8 cellular contexts compared by ENCODE assay signal in genomic region chr12:110109037-110109836, GRCh38. TPM values are rescaled to one million over a fixed set of nuclear protein-coding genes. Genes with fewer than 3 reads are reported as not detected.
DNase-seq lines count a peak whose midpoint lies in the region; ATAC-seq and TF ChIP-seq lines count a peak whose summit lies in the region.

No MANE protein-coding gene starts in this region.

- no peaks in the 10 kb centered on the region for H3K27me3 Mint-ChIP-seq in neural crest cell (ENCODE audit: low read depth)
- peaks cover 48% of the 10 kb centered on the region for H3K27me3 Mint-ChIP-seq in activated naive CD4-positive, alpha-beta T cell treated with anti-CD3 and anti-CD28 coated beads, Interleukin-2, amount 10 ng/mL, durations not matched to agents 7 days and 5 days

- 0 out of 2 replicates have a peak, but pooled peaks cover 3% of the 10 kb centered on the region for H3K4me1 ChIP-seq in PC-9 (replicated peaks; ENCODE audit: insufficient read depth)
- peaks cover 21% of the 10 kb centered on the region for H3K4me1 ChIP-seq in fibroblast of lung (ENCODE audit: control insufficient read depth, extremely low read depth, insufficient read depth, low read length)

- H3K4me1 Mint-ChIP-seq in neural crest cell: peaks cover 19% of the 10 kb centered on the region
- no peaks in the 10 kb centered on the region for H3K4me1 Mint-ChIP-seq in activated naive CD4-positive, alpha-beta T cell treated with anti-CD3 and anti-CD28 coated beads, Interleukin-2, amount 10 ng/mL, durations not matched to agents 7 days and 5 days

- no peaks in the 10 kb centered on the region for H3F3A ChIP-seq in PC-9 (ENCODE audit: insufficient read depth, low read depth)

- no TSS peak for BruUV-seq in PC-9 (replicated peaks; lab: Mats Ljungman, UMichigan)

- H3K9me3 ChIP-seq in PC-9 (ENCODE audit: insufficient read depth, low read depth): no peaks in the 10 kb centered on the region
- H3K9me3 ChIP-seq in fibroblast of lung (ENCODE audit: control insufficient read depth, insufficient read depth, low read depth, low read length): no peaks in the 10 kb centered on the region

- intact Hi-C loops in PC-9 (cut with micrococcal nuclease; ENCODE audit: unreplicated experiment): no loop called here

- H3K4me3 Mint-ChIP-seq in neural crest cell: no peak overlapping the region
- no peak overlapping the region for H3K4me3 Mint-ChIP-seq in activated naive CD4-positive, alpha-beta T cell treated with anti-CD3 and anti-CD28 coated beads, Interleukin-2, amount 10 ng/mL, durations not matched to agents 7 days and 5 days

- H3K36me3 Mint-ChIP-seq in neural crest cell (ENCODE audit: low read depth): no peaks in the 10 kb centered on the region
- H3K36me3 Mint-ChIP-seq in activated naive CD4-positive, alpha-beta T cell treated with anti-CD3 and anti-CD28 coated beads, Interleukin-2, amount 10 ng/mL, durations not matched to agents 7 days and 5 days: no peaks in the 10 kb centered on the region

- CTCF ChIA-PET in BJ (lab: Yijun Ruan, JAX) (interaction anchor here (0.6 to 1.8 kb wide), 4 partner anchors 8 to 319 kb away, joined by 3 to 4 read pairs (median 3); no protein-coding TSS in a partner anchor), PC-9 (lab: Charles Lee) (no interaction called here)
- CTCF ChIA-PET in activated naive CD4-positive, alpha-beta T cell treated with anti-CD3 and anti-CD28 coated beads, Interleukin-2, amount 10 ng/mL, durations not matched to agents 7 days and 5 days (lab: Charles Lee): no interaction called here

- DNase-seq in BJ (ENCODE audit: low read depth): peak; percentile 100
- peak in 1 of 2 experiments; percentile 33 for DNase-seq in PC-9
- DNase-seq in fibroblast of lung (ENCODE audit: low read depth in 2 of 2): peak; percentile 100
- DNase-seq in neural crest cell (ENCODE audit: low read depth, low spot score): no peak
- no peak for DNase-seq in activated naive CD4-positive, alpha-beta T cell treated with anti-CD3 and anti-CD28 coated beads, Interleukin-2, amount 10 ng/mL, durations not matched to agents 7 days and 5 days
- DNase-seq in 8988T: no peak

- H4K20me1 ChIP-seq in PC-9 (ENCODE audit: insufficient read depth): no peaks in the 10 kb centered on the region
- no peaks in the 10 kb centered on the region for H4K20me1 ChIP-seq in fibroblast of lung (ENCODE audit: control insufficient read depth, extremely low read depth, insufficient read depth, low read length)

- no peaks in the 10 kb centered on the region for H3K9me3 Mint-ChIP-seq in neural crest cell
- no peaks in the 10 kb centered on the region for H3K9me3 Mint-ChIP-seq in activated naive CD4-positive, alpha-beta T cell treated with anti-CD3 and anti-CD28 coated beads, Interleukin-2, amount 10 ng/mL, durations not matched to agents 7 days and 5 days

- H3K27me3 ChIP-seq in BJ (ENCODE audit: control insufficient read depth, insufficient read depth, low read length) (no peaks in the 10 kb centered on the region), PC-9 (ENCODE audit: insufficient read depth, low read depth) (no peaks in the 10 kb centered on the region), fibroblast of lung (ENCODE audit: control insufficient read depth, insufficient read depth, low read length) (no peaks in the 10 kb centered on the region)

- H3K79me2 ChIP-seq in PC-9 (ENCODE audit: low read depth) (no peaks in the 10 kb centered on the region), fibroblast of lung (ENCODE audit: control insufficient read depth, insufficient read depth, low read length) (no peaks in the 10 kb centered on the region)

- ATAC-seq in GM21576 (IDR thresholded peaks at IDR 0.05; ENCODE audit: unreplicated experiment): no peak
- ATAC-seq in HG03139 (IDR thresholded peaks at IDR 0.05; ENCODE audit: unreplicated experiment): no peak

- peak overlapping the region; percentile 55 for H3K9ac ChIP-seq in fibroblast of lung (ENCODE audit: insufficient read depth, low read length)

- H3K4me2 ChIP-seq in PC-9 (no peak overlapping the region), fibroblast of lung (ENCODE audit: extremely low read depth, insufficient read depth, low read length) (peak overlapping the region; percentile 93)

- no peak overlapping the region for H3K4me3 ChIP-seq in BJ (ENCODE audit: low read depth, low read length)
- no peak overlapping the region for H3K4me3 ChIP-seq in PC-9
- peak overlapping the region in 3 of 4 experiments; percentile 21 to 38 (median 22) for H3K4me3 ChIP-seq in fibroblast of lung (replicated peaks in 1 of 4; ENCODE audit: control extremely low read depth in 1 of 4, insufficient read depth in 1 of 4, low read depth in 3 of 4, low read length in 4 of 4)

- H2AFZ ChIP-seq in PC-9: no peak overlapping the region
- H2AFZ ChIP-seq in fibroblast of lung (ENCODE audit: low read length): peak overlapping the region; percentile 6

- H3K27ac ChIP-seq in PC-9 (no peak overlapping the region), fibroblast of lung (ENCODE audit: insufficient read depth, low read length) (peak overlapping the region; percentile 90)

- POLR2A ChIA-PET in BJ (lab: Charles Lee): interaction anchor here (1.0 kb wide), 1 partner anchor 175 kb away, joined by 4 read pairs; no protein-coding TSS in a partner anchor
- POLR2A ChIA-PET in PC-9 (lab: Charles Lee; ENCODE audit: unreplicated experiment): no interaction called here

- H3K36me3 ChIP-seq in BJ (ENCODE audit: control insufficient read depth, insufficient read depth, low read length): no peaks in the 10 kb centered on the region
- no peaks in the 10 kb centered on the region for H3K36me3 ChIP-seq in PC-9 (ENCODE audit: low read depth)
- no peaks in the 10 kb centered on the region for H3K36me3 ChIP-seq in fibroblast of lung (ENCODE audit: control insufficient read depth, insufficient read depth, low read length)

- no peaks in the 10 kb centered on the region for H3K9me2 ChIP-seq in PC-9 (ENCODE audit: insufficient read depth)

- peak overlapping the region; percentile 92 for H3K27ac Mint-ChIP-seq in neural crest cell (ENCODE audit: unreplicated experiment)
- H3K27ac Mint-ChIP-seq in activated naive CD4-positive, alpha-beta T cell treated with anti-CD3 and anti-CD28 coated beads, Interleukin-2, amount 10 ng/mL, durations not matched to agents 7 days and 5 days: no peak overlapping the region

- TF ChIP-seq CTCF in BJ (IDR thresholded peaks at IDR 0.05; ENCODE audit: insufficient read depth, low read depth, low read length) (no peak), PC-9 (conservative IDR thresholded peaks at IDR 0.05) (0 out of 2 replicates have a peak, but pooled peaks have one; percentile 18), fibroblast of lung (conservative IDR thresholded peaks at IDR 0.05 in 1 of 2, IDR thresholded peaks at IDR 0.05 in 1 of 2; ENCODE audit: low read depth in 1 of 2, low read length in 2 of 2) (no peak), neural crest cell (conservative IDR thresholded peaks at IDR 0.05) (no peak)

RNA-seq across cellular contexts. Expression of gene IFT81, which starts 14.9 kb away (rescaled TPM):
- polyA plus RNA-seq in BJ (2011; rRNA removed) (6.6 and 12.0 TPM in 2 replicates), fibroblast of lung (13.1 and 17.7 TPM in 2 replicates)
- 3.3 and 3.7 TPM in 2 replicates for polyA minus RNA-seq in BJ (2011; rRNA and poly(A)+ RNA removed)
- total RNA-seq in PC-9 (2021) (12.4 and 19.3 TPM in 2 replicates), fibroblast of lung (23.6 and 33.1 TPM in 2 replicates), neural crest cell (40.4 and 43.5 TPM in 2 replicates)
- polyA plus RNA-seq in fibroblast of lung (2012): 8.8 and 11.7 TPM in 2 replicates
- polyA minus RNA-seq in fibroblast of lung (ENCODE audit: low replicate concordance): 0.33 and 0.59 TPM in 2 replicates

Comparison
In these comparisons a context has a peak if more than half of its experiments do, and no peak if none do; other contexts are left out.
1. DNase-seq: peak in BJ (single experiment) and fibroblast of lung (2 of 2); none in neural crest cell (single experiment), activated naive CD4-positive, alpha-beta T cell treated with anti-CD3 and anti-CD28 coated beads, Interleukin-2, amount 10 ng/mL, durations not matched to agents 7 days and 5 days (single experiment) and 8988T (single experiment).
2. H3K4me3 ChIP-seq: peak in fibroblast of lung (3 of 4); none in BJ (single experiment) and PC-9 (single experiment).